ENCODE assay signal across 29 cellular contexts in the genomic region with DNA sequence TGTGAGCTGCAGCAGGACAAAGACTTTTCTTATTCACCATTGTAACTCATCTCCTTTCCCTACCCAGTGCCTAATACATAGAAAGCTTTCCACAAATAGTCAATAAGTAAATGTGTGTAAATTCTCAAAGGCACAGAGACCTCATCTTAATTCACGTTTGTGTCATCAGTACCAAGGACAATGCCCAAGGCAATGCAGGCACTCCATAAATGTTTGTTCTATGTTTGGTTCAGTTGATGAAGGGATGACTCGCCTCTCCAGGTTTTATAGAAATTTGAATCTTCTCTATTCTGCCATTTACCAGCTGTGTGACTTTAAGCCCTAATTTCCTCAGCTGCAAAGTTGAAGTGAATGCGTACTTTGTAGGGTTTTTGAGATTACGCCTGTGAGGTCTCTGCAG. TPM values are rescaled to one million over a fixed set of nuclear protein-coding genes. Genes with fewer than 3 reads are reported as not detected.
"Had no signal": no experiment of that assay in that cellular context is flagged by ENCODE, and none has a peak within 500 bp of the region (broad histone marks: within the 10 kb centered on the region; RNA-seq: fewer than 3 reads in every experiment).

No MANE protein-coding gene starts in this region.

- H3K36me3 ChIP-seq: adrenal gland, colonic mucosa, esophagus squamous epithelium, gastroesophageal sphincter, stomach, suprapubic skin, tibial nerve, WERI-Rb-1 had no signal

- H3K36me3 Mint-ChIP-seq: memory B cell; stimulated activated memory B cell treated with anti-CD40 and anti-IgM and Interleukin-4, amounts not matched to agents 10 μg/mL and 1 μg/mL and 100 μg/mL, for 72 hours had no signal

- H3K9me3 Mint-ChIP-seq: activated T-cell treated with anti-CD3 and anti-CD28 coated beads, Interleukin-2, amount 50 U/mL, for 4 hours; activated T-helper 2 cell treated with anti-CD3 and anti-CD28 coated beads, Interferon-gamma antibody, Interleukin-2, Interleukin-4, amounts not matched to agents 10 μg/mL and 5 μg/mL and 100 μg/mL, durations not matched to agents 14 hours and 24 hours and 36 hours; central memory CD8-positive, alpha-beta T cell; memory B cell; nephron; stimulated activated memory B cell treated with anti-CD40 and anti-IgM and Interleukin-4, amounts not matched to agents 10 μg/mL and 1 μg/mL and 100 μg/mL, for 72 hours had no signal

- FAIRE-seq: astrocyte, TTC549 had no signal

- H3K27ac Mint-ChIP-seq: activated naive CD8-positive, alpha-beta T cell; activated T-helper 2 cell treated with anti-CD3 and anti-CD28 coated beads, Interferon-gamma antibody, Interleukin-2, Interleukin-4, amounts not matched to agents 10 μg/mL and 5 μg/mL and 100 μg/mL, durations not matched to agents 14 hours and 24 hours and 36 hours; memory B cell; nephron; stimulated activated memory B cell treated with anti-CD40 and anti-IgM and Interleukin-4, amounts not matched to agents 10 μg/mL and 1 μg/mL and 100 μg/mL, for 72 hours had no signal

- H3K9me3 ChIP-seq: adrenal gland, colonic mucosa, esophagus squamous epithelium, gastroesophageal sphincter, stomach, suprapubic skin, tibial nerve had no signal

- H3K4me3 ChIP-seq: adrenal gland, colonic mucosa, esophagus squamous epithelium, gastroesophageal sphincter, smooth muscle cell, stomach, suprapubic skin, tibial nerve had no signal

- H3K4me1 ChIP-seq: colonic mucosa had no signal

- H3K27me3 ChIP-seq: colonic mucosa had no signal

- H3K4me1 Mint-ChIP-seq: nephron had no signal

- H3K4me3 Mint-ChIP-seq: activated naive CD8-positive, alpha-beta T cell; activated T-cell treated with anti-CD3 and anti-CD28 coated beads, Interleukin-2, amount 50 U/mL, for 4 hours; central memory CD8-positive, alpha-beta T cell; memory B cell; stimulated activated memory B cell treated with anti-CD40 and anti-IgM and Interleukin-4, amounts not matched to agents 10 μg/mL and 1 μg/mL and 100 μg/mL, for 72 hours had no signal

- H3K4me2 ChIP-seq: smooth muscle cell had no signal

- H3K27ac ChIP-seq: adrenal gland, colonic mucosa, esophagus squamous epithelium, gastroesophageal sphincter, suprapubic skin, tibial nerve, WERI-Rb-1 had no signal

- DNase-seq: activated CD8-positive, alpha-beta memory T cell treated with anti-CD3 and anti-CD28 coated beads for 24 hours; activated CD8-positive, alpha-beta memory T cell treated with anti-CD3 and anti-CD28 coated beads, Interleukin-2, amount 50 U/mL, for 48 hours; activated naive CD4-positive, alpha-beta T cell; activated T-cell treated with anti-CD3 and anti-CD28 coated beads, Interleukin-2, amount 50 U/mL, for 4 hours; adrenal gland; colonic mucosa; esophagus squamous epithelium; head of caudate nucleus; hypothalamus; left cardiac atrium; nucleus accumbens; posterior cingulate gyrus; stimulated activated CD4-positive, alpha-beta T cell treated with anti-CD3 and anti-CD28 coated beads, Interleukin-15, amount 100 ng/mL, for 24 hours; stomach; WERI-Rb-1 had no signal

RNA-seq across cellular contexts. Expression of gene MOGAT1, which starts 2.1 kb away (rescaled TPM):
- total RNA-seq: activated T-cell treated with anti-CD3 and anti-CD28 coated beads, Interleukin-2, amount 50 U/mL, for 4 hours; activated T-helper 2 cell treated with anti-CD3 and anti-CD28 coated beads, Interferon-gamma antibody, Interleukin-2, Interleukin-4, amounts not matched to agents 10 μg/mL and 5 μg/mL and 100 μg/mL, durations not matched to agents 14 hours and 24 hours and 36 hours; adrenal gland; astrocyte; esophagus squamous epithelium; gastroesophageal sphincter; myocyte; smooth muscle cell; suprapubic skin; tibial nerve; urinary bladder had no signal
- polyA plus RNA-seq: urinary bladder had no signal
